Comparison of ENCODE assay signal across 23 cellular contexts in genomic region chr1:7113822-7114221, GRCh38.
"Had no signal": no experiment of that assay in that cellular context is flagged by ENCODE, and none has a peak within 500 bp of the region (broad histone marks: within the 10 kb centered on the region; RNA-seq: fewer than 3 reads in every experiment).

No MANE protein-coding gene starts in this region.

- H3K36me3 ChIP-seq: left ventricle myocardium inferior, lower lobe of right lung, ovary, right atrium auricular region, suprapubic skin, thoracic aorta, tibial artery, upper lobe of right lung had no signal

- H3K27me3 ChIP-seq: ovary, right atrium auricular region had no signal

- H3K9me3 ChIP-seq: lower lobe of right lung, right atrium auricular region, suprapubic skin, thoracic aorta, upper lobe of right lung had no signal

- H3K27ac ChIP-seq: left ventricle myocardium inferior, lower lobe of right lung, ovary, right atrium auricular region, skin epidermis, suprapubic skin, thoracic aorta, tibial artery, upper lobe of right lung had no signal

- H3K4me3 Mint-ChIP-seq: naive thymus-derived CD8-positive, alpha-beta T cell; stimulated activated effector memory CD8-positive, alpha-beta T cell treated with anti-CD3 and anti-CD28 coated beads, Interleukin-12 subunit alpha, Interleukin-12 subunit beta, amount 100 ng/mL, for 72 hours; stimulated activated naive CD8-positive, alpha-beta T cell treated with anti-CD3 and anti-CD28 coated beads, Interleukin-15, Interleukin-2, amounts not matched to agents 100 ng/mL and 50 ng/mL, for 24 hours had no signal

- H3K36me3 Mint-ChIP-seq: stimulated activated effector memory CD8-positive, alpha-beta T cell treated with anti-CD3 and anti-CD28 coated beads, Interleukin-12 subunit alpha, Interleukin-12 subunit beta, amount 100 ng/mL, for 72 hours had no signal

- H3K4me3 ChIP-seq: left ventricle myocardium inferior, lower lobe of right lung, ovary, right atrium auricular region, skin epidermis, suprapubic skin, thoracic aorta, tibial artery, upper lobe of right lung had no signal

- ATAC-seq: left cardiac atrium; lower lobe of right lung; naive thymus-derived CD8-positive, alpha-beta T cell; sciatic nerve; stimulated activated effector memory CD8-positive, alpha-beta T cell treated with anti-CD3 and anti-CD28 coated beads, Interleukin-12 subunit alpha, Interleukin-12 subunit beta, amount 100 ng/mL, for 72 hours; upper lobe of right lung had no signal

- H3K4me1 Mint-ChIP-seq: naive thymus-derived CD8-positive, alpha-beta T cell; stimulated activated effector memory CD8-positive, alpha-beta T cell treated with anti-CD3 and anti-CD28 coated beads, Interleukin-12 subunit alpha, Interleukin-12 subunit beta, amount 100 ng/mL, for 72 hours had no signal

- DNase-seq: head of caudate nucleus; hippocampal formation; kidney glomerular epithelial cell; left cardiac atrium; left ventricle myocardium inferior; lower lobe of right lung; mammary epithelial cell; mesenchymal stem cell; naive thymus-derived CD8-positive, alpha-beta T cell; ovary; stimulated activated CD4-positive, alpha-beta T cell treated with anti-CD3 and anti-CD28 coated beads, Interleukin-4, amount 100 ng/mL, for 24 hours; stimulated activated naive CD4-positive, alpha-beta T cell; tibial artery; trophoblast cell; upper lobe of right lung had no signal

- H3K4me1 ChIP-seq: left ventricle myocardium inferior, lower lobe of right lung, right atrium auricular region, upper lobe of right lung had no signal

- H3K27ac Mint-ChIP-seq: naive thymus-derived CD8-positive, alpha-beta T cell; progenitor cell of endocrine pancreas; stimulated activated effector memory CD8-positive, alpha-beta T cell treated with anti-CD3 and anti-CD28 coated beads, Interleukin-12 subunit alpha, Interleukin-12 subunit beta, amount 100 ng/mL, for 72 hours; stimulated activated naive CD8-positive, alpha-beta T cell treated with anti-CD3 and anti-CD28 coated beads, Interleukin-15, Interleukin-2, amounts not matched to agents 100 ng/mL and 50 ng/mL, for 24 hours had no signal
